In genomic region chr13:95113601-95114000, GRCh38 we compare ENCODE assay signal across 20 cellular contexts.
"Had no signal": no experiment of that assay in that cellular context is flagged by ENCODE, and none has a peak within 500 bp of the region (broad histone marks: within the 10 kb centered on the region; RNA-seq: fewer than 3 reads in every experiment).

No MANE protein-coding gene starts in this region.

- H3K4me1 ChIP-seq: adrenal gland had no signal

- H3K4me3 ChIP-seq: adrenal gland had no signal

- H3K27me3 ChIP-seq: adrenal gland had no signal

- H3K36me3 ChIP-seq: adrenal gland had no signal

- H3K27ac ChIP-seq: adrenal gland had no signal

- DNase-seq: activated CD4-positive, alpha-beta T cell treated with anti-CD3 and anti-CD28 coated beads for 48 hours; activated CD4-positive, alpha-beta T cell treated with anti-CD3 and anti-CD28 coated beads, Interleukin-2, amount 50 U/mL, for 4 hours; activated CD4-positive, CD25-positive, alpha-beta regulatory T cell treated with anti-CD3 and anti-CD28 coated beads, Interleukin-2, amount 50 U/mL, for 72 hours; activated CD8-positive, alpha-beta memory T cell treated with anti-CD3 and anti-CD28 coated beads, Interleukin-2, amount 50 U/mL, for 48 hours; activated CD8-positive, alpha-beta T cell treated with anti-CD3 and anti-CD28 coated beads, Interleukin-2, amount 10 ng/mL, durations not matched to agents 7 days and 5 days; activated naive CD4-positive, alpha-beta T cell treated with anti-CD3 and anti-CD28 coated beads, Interleukin-2, amount 50 U/mL, for 16 hours; activated naive CD8-positive, alpha-beta T cell treated with anti-CD3 and anti-CD28 coated beads, Interleukin-2, amount 10 ng/mL, durations not matched to agents 7 days and 5 days; activated T-cell treated with anti-CD3 and anti-CD28 coated beads, Interleukin-2, amount 50 U/mL, for 1 hour; adrenal gland; anterior cingulate cortex; caudate nucleus; NCI-H1048; NCI-H146; NCI-H187 treated with DMSO at 0.1 percent for 48 hours; NCI-H2081 treated with DMSO at 0.1 percent for 48 hours; NCI-H446; NCI-H524; SIG-M5; T-helper 17 cell; T-helper 9 cell had no signal

- H3K9me3 ChIP-seq: adrenal gland had no signal
